In the genomic region with DNA sequence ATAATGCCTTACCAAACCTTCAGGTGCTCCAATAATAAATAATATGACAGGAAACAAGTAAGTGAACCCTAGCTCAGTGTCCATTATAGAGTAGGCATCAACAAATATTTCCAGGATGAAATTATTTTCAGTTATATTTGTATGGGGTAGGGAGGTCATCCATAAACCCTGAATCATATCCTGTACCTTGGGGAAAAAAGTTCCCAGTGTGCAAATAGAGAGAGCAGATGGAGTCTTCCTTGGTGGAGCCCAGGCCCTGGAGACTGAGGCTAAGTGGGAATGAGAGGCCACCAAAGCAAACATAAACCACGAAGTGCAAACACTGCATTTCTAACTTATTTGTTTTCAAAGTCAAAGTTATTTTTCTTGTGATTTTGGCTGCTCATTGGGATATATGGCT, we compare ENCODE assay signal across 14 cellular contexts. TPM values are rescaled to one million over a fixed set of nuclear protein-coding genes. Genes with fewer than 3 reads are reported as not detected.
DNase-seq lines count a peak whose midpoint lies in the region; ATAC-seq and TF ChIP-seq lines count a peak whose summit lies in the region.
"Had no signal": no experiment of that assay in that cellular context is flagged by ENCODE, and none has a peak within 500 bp of the region (broad histone marks: within the 10 kb centered on the region; RNA-seq: fewer than 3 reads in every experiment).

No MANE protein-coding gene starts in this region.

- H3K4me3 Mint-ChIP-seq in dendritic cell treated with granulocyte-macrophage colony-stimulating factor and Interleukin-4, amounts not matched to agents 40 ng/mL and 50 ng/mL, for 4 days: no peak overlapping the region

- H3K36me3 ChIP-seq in gastrocnemius medialis (no peaks in the 10 kb centered on the region), esophagus muscularis mucosa (peaks cover 0 to 56% (median 8%) of the 10 kb centered on the region in 4 donors)

- peaks cover 65% of the 10 kb centered on the region for H3K4me1 Mint-ChIP-seq in dendritic cell treated with granulocyte-macrophage colony-stimulating factor and Interleukin-4, amounts not matched to agents 40 ng/mL and 50 ng/mL, for 4 days (ENCODE audit: low read depth)

- intact Hi-C loops in dendritic cell treated with granulocyte-macrophage colony-stimulating factor and Interleukin-4, amounts not matched to agents 40 ng/mL and 50 ng/mL, for 4 days (cut with micrococcal nuclease): no loop called here
- intact Hi-C loops in gastrocnemius medialis (cut with DNase I; ENCODE audit: low total_unique reads) (no loop called here), esophagus muscularis mucosa (cut with DNase I) (no loop called here)

- H3K9me3 ChIP-seq in gastrocnemius medialis (no peaks in the 10 kb centered on the region), esophagus muscularis mucosa (no peaks in the 10 kb centered on the region)
- H3K9me3 ChIP-seq: Peyer's patch had no signal

- H3K4me1 ChIP-seq in gastrocnemius medialis (peaks cover 7 to 11% of the 10 kb centered on the region in 2 donors), esophagus muscularis mucosa (peaks cover 52 to 67% (median 61%) of the 10 kb centered on the region in 4 donors)

- H3K4me3 ChIP-seq in gastrocnemius medialis (no peak overlapping the region), esophagus muscularis mucosa (no peak overlapping the region)
- H3K4me3 ChIP-seq: Peyer's patch had no signal

- ATAC-seq in gastrocnemius medialis: no peak

- WGBS in esophagus muscularis mucosa: 93% methylated on average over 1 of the region's 1 CpG

- TF ChIP-seq POLR2A in gastrocnemius medialis (IDR thresholded peaks at IDR 0.05) (no peak), esophagus muscularis mucosa (IDR thresholded peaks at IDR 0.05; ENCODE audit: low read depth) (no peak)

- TF ChIP-seq EP300 in esophagus muscularis mucosa (IDR thresholded peaks at IDR 0.05): no peak

- no peaks in the 10 kb centered on the region for H3K27me3 ChIP-seq in gastrocnemius medialis
- H3K27me3 ChIP-seq in esophagus muscularis mucosa: no peaks in the 10 kb centered on the region
- H3K27me3 ChIP-seq: Peyer's patch had no signal

- peak overlapping the region; percentile 24 to 76 (median 52) for H3K27ac ChIP-seq in gastrocnemius medialis
- H3K27ac ChIP-seq in esophagus muscularis mucosa (replicated peaks in 1 of 4): peak overlapping the region in 1 of 4 donors; percentile 58

- in situ Hi-C loops in gastrocnemius medialis (cut with MboI; ENCODE audit: low sequenced_read_pairs in 4 of 4): no loop called here

- H3K9me3 Mint-ChIP-seq in dendritic cell treated with granulocyte-macrophage colony-stimulating factor and Interleukin-4, amounts not matched to agents 40 ng/mL and 50 ng/mL, for 4 days: no peaks in the 10 kb centered on the region

- H3K36me3 Mint-ChIP-seq in dendritic cell treated with granulocyte-macrophage colony-stimulating factor and Interleukin-4, amounts not matched to agents 40 ng/mL and 50 ng/mL, for 4 days (ENCODE audit: low read depth): peaks cover 97% of the 10 kb centered on the region

- no peaks in the 10 kb centered on the region for H3K27me3 Mint-ChIP-seq in dendritic cell treated with granulocyte-macrophage colony-stimulating factor and Interleukin-4, amounts not matched to agents 40 ng/mL and 50 ng/mL, for 4 days

- TF ChIP-seq CTCF in gastrocnemius medialis (IDR thresholded peaks at IDR 0.05 in 4 of 5, conservative IDR thresholded peaks at IDR 0.05 in 1 of 5) (no peak), esophagus muscularis mucosa (IDR thresholded peaks at IDR 0.05) (no peak)

- H3K27ac Mint-ChIP-seq in dendritic cell treated with granulocyte-macrophage colony-stimulating factor and Interleukin-4, amounts not matched to agents 40 ng/mL and 50 ng/mL, for 4 days: peak overlapping the region; percentile 55

- DNase-seq in DMS53 (lab: John Stamatoyannopoulos, UW): peak; percentile 92
- peak; percentile 1 for DNase-seq in NCI-H69 (lab: John Stamatoyannopoulos, UW)
- no peak for DNase-seq in gastrocnemius medialis
- no peak for DNase-seq in activated effector memory CD4-positive, alpha-beta T cell treated with Interleukin-2 at 50 U/mL for 16 hours
- no peak for DNase-seq in NOMO-1 treated with DMSO at 0.1 percent for 48 hours (lab: John Stamatoyannopoulos, UW; ENCODE audit: unreplicated experiment)
- no peak for DNase-seq in esophagus muscularis mucosa (ENCODE audit: extremely low spot score)
- DNase-seq: Calu3; caudate nucleus; MM.1S; NCI-H345; Peyer's patch; stimulated activated CD4-positive, alpha-beta T cell treated with anti-CD3 and anti-CD28 coated beads, Interleukin-4, amount 100 ng/mL, for 24 hours had no signal

RNA-seq across cellular contexts. Expression of gene ERP27, which starts 8.5 kb away (rescaled TPM):
- under 1 TPM in 1 of 4 donors, not detected in 3; 0.42 TPM for total RNA-seq in gastrocnemius medialis
- 1 to 10 TPM in 1 of 4 donors, under 1 TPM in 2, not detected in 1; 0.33 to 1.0 (median 0.58) TPM for total RNA-seq in esophagus muscularis mucosa

RNA-seq across cellular contexts. Expression of gene ARHGDIB, which starts 14.5 kb away (rescaled TPM):
- 10 to 100 TPM; 20.6 to 88.6 (median 44.0) TPM for total RNA-seq in gastrocnemius medialis
- 100 to 1,000 TPM in 2 of 4 donors, 10 to 100 TPM in 2; 43.6 to 123 (median 84.5) TPM for total RNA-seq in esophagus muscularis mucosa

RNA-seq across cellular contexts. Expression of gene PDE6H, which starts 26.0 kb away (rescaled TPM):
- total RNA-seq in gastrocnemius medialis (not detected), esophagus muscularis mucosa (not detected)
- total RNA-seq: Calu3, Peyer's patch, renal cortical epithelial cell had no signal

Comparison
In these comparisons a context has a peak if more than half of its experiments do, and no peak if none do; other contexts are left out.
1. DNase-seq: peak in DMS53 (single experiment) and NCI-H69 (single experiment); none in gastrocnemius medialis (0 of 2), activated effector memory CD4-positive, alpha-beta T cell treated with Interleukin-2 at 50 U/mL for 16 hours (single experiment), NOMO-1 treated with DMSO at 0.1 percent for 48 hours (single experiment) and esophagus muscularis mucosa (single experiment).